Comparison of ENCODE assay signal across 23 cellular contexts in the genomic region with DNA sequence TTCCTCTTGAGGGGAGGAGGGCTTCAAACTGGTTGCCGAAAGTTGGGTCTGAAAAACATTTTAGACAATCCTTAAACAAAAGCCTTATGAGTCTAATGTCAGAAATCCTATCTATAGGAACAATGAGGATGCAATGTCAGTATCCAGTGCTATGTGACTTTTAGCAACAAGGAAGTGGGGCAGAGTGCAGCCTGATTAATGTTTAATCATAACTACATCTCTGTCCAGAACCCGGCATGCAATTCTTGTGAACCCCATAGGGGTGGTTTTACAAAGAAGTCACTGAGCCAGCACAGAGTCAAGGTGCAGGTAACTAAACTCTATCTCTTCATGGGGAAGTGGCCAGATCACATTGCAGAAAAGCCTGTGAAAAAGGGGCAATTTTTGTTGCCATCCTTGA.
"Had no signal": no experiment of that assay in that cellular context is flagged by ENCODE, and none has a peak within 500 bp of the region (broad histone marks: within the 10 kb centered on the region; RNA-seq: fewer than 3 reads in every experiment).

No MANE protein-coding gene starts in this region.

- ATAC-seq: heart left ventricle; left lung; natural killer cell; right cardiac atrium; stimulated activated naive B cell treated with anti-CD40 and anti-IgM and Interleukin-4, amounts not matched to agents 10 μg/mL and 1 μg/mL and 100 μg/mL, for 72 hours had no signal

- H3K9me3 ChIP-seq: heart left ventricle, left lung, pancreas, prostate gland, suprapubic skin, thoracic aorta, tibial nerve, upper lobe of left lung, vagina had no signal

- H3K4me1 ChIP-seq: heart left ventricle, left lung, pancreas, prostate gland, suprapubic skin, tibial nerve, upper lobe of left lung, vagina had no signal

- H3K27me3 ChIP-seq: heart left ventricle, left lung, pancreas, suprapubic skin, tibial nerve, upper lobe of left lung, vagina had no signal

- DNase-seq: glutamatergic neuron; heart left ventricle; islet precursor cell; left lung; midbrain; naive B cell; natural killer cell; nucleus accumbens; pancreas; posterior cingulate gyrus; retina; right cardiac atrium; stimulated activated CD4-positive, alpha-beta T cell treated with anti-CD3 and anti-CD28 coated beads, Interleukin-12 subunit alpha, Interleukin-12 subunit beta, amount 100 ng/mL, for 4 hours; stimulated activated CD4-positive, alpha-beta T cell treated with anti-CD3 and anti-CD28 coated beads, Interleukin-15, amount 100 ng/mL, for 24 hours; stimulated activated CD4-positive, alpha-beta T cell treated with anti-CD3 and anti-CD28 coated beads, Interleukin-2, amount 100 ng/mL, for 24 hours; stimulated activated CD4-positive, alpha-beta T cell treated with anti-CD3 and anti-CD28 coated beads, Interleukin-4, amount 100 ng/mL, for 1 hour; stimulated activated naive B cell treated with anti-CD40 and anti-IgM and Interleukin-4, amounts not matched to agents 10 μg/mL and 1 μg/mL and 100 μg/mL, for 72 hours; upper lobe of left lung had no signal

- H3K4me3 ChIP-seq: heart left ventricle, left lung, pancreas, prostate gland, suprapubic skin, thoracic aorta, tibial nerve, upper lobe of left lung, vagina had no signal

- FAIRE-seq: pancreas had no signal

- H3K27ac ChIP-seq: heart left ventricle, left lung, pancreas, prostate gland, suprapubic skin, thoracic aorta, tibial nerve, upper lobe of left lung, vagina had no signal

- H3K36me3 ChIP-seq: heart left ventricle, left lung, pancreas, prostate gland, suprapubic skin, thoracic aorta, tibial nerve, upper lobe of left lung, vagina had no signal
